Comparison of ENCODE assay signal across 1 cellular context in genomic region chr21:44701023-44701400, GRCh38.
TF ChIP-seq lines count a peak whose summit lies in the region.

No MANE protein-coding gene starts in this region.

TF ChIP-seq in K562, 482 proteins besides CTCF, POLR2A, EP300 and RAD21:
- TF ChIP-seq BCOR (IDR thresholded peaks at IDR 0.05) (no peak), KDM1A (IDR thresholded peaks at IDR 0.05) (no peak), PHTF2 (CRISPR knock-in tag; IDR thresholded peaks at IDR 0.05) (no peak), ZNF589 (CRISPR knock-in tag; IDR thresholded peaks at IDR 0.05; ENCODE audit: low read depth) (no peak), PHB2 (IDR thresholded peaks at IDR 0.05; ENCODE audit: low read depth) (no peak), ZNF212 (CRISPR knock-in tag; IDR thresholded peaks at IDR 0.05) (no peak)
- TF ChIP-seq, protein P1, sequence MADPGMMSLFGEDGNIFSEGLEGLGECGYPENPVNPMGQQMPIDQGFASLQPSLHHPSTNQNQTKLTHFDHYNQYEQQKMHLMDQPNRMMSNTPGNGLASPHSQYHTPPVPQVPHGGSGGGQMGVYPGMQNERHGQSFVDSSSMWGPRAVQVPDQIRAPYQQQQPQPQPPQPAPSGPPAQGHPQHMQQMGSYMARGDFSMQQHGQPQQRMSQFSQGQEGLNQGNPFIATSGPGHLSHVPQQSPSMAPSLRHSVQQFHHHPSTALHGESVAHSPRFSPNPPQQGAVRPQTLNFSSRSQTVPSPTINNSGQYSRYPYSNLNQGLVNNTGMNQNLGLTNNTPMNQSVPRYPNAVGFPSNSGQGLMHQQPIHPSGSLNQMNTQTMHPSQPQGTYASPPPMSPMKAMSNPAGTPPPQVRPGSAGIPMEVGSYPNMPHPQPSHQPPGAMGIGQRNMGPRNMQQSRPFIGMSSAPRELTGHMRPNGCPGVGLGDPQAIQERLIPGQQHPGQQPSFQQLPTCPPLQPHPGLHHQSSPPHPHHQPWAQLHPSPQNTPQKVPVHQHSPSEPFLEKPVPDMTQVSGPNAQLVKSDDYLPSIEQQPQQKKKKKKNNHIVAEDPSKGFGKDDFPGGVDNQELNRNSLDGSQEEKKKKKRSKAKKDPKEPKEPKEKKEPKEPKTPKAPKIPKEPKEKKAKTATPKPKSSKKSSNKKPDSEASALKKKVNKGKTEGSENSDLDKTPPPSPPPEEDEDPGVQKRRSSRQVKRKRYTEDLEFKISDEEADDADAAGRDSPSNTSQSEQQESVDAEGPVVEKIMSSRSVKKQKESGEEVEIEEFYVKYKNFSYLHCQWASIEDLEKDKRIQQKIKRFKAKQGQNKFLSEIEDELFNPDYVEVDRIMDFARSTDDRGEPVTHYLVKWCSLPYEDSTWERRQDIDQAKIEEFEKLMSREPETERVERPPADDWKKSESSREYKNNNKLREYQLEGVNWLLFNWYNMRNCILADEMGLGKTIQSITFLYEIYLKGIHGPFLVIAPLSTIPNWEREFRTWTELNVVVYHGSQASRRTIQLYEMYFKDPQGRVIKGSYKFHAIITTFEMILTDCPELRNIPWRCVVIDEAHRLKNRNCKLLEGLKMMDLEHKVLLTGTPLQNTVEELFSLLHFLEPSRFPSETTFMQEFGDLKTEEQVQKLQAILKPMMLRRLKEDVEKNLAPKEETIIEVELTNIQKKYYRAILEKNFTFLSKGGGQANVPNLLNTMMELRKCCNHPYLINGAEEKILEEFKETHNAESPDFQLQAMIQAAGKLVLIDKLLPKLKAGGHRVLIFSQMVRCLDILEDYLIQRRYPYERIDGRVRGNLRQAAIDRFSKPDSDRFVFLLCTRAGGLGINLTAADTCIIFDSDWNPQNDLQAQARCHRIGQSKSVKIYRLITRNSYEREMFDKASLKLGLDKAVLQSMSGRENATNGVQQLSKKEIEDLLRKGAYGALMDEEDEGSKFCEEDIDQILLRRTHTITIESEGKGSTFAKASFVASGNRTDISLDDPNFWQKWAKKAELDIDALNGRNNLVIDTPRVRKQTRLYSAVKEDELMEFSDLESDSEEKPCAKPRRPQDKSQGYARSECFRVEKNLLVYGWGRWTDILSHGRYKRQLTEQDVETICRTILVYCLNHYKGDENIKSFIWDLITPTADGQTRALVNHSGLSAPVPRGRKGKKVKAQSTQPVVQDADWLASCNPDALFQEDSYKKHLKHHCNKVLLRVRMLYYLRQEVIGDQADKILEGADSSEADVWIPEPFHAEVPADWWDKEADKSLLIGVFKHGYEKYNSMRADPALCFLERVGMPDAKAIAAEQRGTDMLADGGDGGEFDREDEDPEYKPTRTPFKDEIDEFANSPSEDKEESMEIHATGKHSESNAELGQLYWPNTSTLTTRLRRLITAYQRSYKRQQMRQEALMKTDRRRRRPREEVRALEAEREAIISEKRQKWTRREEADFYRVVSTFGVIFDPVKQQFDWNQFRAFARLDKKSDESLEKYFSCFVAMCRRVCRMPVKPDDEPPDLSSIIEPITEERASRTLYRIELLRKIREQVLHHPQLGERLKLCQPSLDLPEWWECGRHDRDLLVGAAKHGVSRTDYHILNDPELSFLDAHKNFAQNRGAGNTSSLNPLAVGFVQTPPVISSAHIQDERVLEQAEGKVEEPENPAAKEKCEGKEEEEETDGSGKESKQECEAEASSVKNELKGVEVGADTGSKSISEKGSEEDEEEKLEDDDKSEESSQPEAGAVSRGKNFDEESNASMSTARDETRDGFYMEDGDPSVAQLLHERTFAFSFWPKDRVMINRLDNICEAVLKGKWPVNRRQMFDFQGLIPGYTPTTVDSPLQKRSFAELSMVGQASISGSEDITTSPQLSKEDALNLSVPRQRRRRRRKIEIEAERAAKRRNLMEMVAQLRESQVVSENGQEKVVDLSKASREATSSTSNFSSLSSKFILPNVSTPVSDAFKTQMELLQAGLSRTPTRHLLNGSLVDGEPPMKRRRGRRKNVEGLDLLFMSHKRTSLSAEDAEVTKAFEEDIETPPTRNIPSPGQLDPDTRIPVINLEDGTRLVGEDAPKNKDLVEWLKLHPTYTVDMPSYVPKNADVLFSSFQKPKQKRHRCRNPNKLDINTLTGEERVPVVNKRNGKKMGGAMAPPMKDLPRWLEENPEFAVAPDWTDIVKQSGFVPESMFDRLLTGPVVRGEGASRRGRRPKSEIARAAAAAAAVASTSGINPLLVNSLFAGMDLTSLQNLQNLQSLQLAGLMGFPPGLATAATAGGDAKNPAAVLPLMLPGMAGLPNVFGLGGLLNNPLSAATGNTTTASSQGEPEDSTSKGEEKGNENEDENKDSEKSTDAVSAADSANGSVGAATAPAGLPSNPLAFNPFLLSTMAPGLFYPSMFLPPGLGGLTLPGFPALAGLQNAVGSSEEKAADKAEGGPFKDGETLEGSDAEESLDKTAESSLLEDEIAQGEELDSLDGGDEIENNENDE (IDR thresholded peaks at IDR 0.05; ENCODE audit: low read depth, low read length): no peak
- TF ChIP-seq, protein P2, sequence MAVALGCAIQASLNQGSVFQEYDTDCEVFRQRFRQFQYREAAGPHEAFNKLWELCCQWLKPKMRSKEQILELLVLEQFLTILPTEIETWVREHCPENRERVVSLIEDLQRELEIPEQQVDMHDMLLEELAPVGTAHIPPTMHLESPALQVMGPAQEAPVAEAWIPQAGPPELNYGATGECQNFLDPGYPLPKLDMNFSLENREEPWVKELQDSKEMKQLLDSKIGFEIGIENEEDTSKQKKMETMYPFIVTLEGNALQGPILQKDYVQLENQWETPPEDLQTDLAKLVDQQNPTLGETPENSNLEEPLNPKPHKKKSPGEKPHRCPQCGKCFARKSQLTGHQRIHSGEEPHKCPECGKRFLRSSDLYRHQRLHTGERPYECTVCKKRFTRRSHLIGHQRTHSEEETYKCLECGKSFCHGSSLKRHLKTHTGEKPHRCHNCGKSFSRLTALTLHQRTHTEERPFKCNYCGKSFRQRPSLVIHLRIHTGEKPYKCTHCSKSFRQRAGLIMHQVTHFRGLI (CRISPR knock-in tag; IDR thresholded peaks at IDR 0.05): no peak
- TF ChIP-seq, protein P3, sequence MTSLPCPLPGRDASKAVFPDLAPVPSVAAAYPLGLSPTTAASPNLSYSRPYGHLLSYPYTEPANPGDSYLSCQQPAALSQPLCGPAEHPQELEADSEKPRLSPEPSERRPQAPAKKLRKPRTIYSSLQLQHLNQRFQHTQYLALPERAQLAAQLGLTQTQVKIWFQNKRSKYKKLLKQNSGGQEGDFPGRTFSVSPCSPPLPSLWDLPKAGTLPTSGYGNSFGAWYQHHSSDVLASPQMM (CRISPR knock-in tag; IDR thresholded peaks at IDR 0.05): no peak
- TF ChIP-seq, protein P4, sequence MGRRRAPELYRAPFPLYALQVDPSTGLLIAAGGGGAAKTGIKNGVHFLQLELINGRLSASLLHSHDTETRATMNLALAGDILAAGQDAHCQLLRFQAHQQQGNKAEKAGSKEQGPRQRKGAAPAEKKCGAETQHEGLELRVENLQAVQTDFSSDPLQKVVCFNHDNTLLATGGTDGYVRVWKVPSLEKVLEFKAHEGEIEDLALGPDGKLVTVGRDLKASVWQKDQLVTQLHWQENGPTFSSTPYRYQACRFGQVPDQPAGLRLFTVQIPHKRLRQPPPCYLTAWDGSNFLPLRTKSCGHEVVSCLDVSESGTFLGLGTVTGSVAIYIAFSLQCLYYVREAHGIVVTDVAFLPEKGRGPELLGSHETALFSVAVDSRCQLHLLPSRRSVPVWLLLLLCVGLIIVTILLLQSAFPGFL (CRISPR knock-in tag; IDR thresholded peaks at IDR 0.05): no peak
TF ChIP-seq in K562: peak in this region for 0.
